In genomic region chr11:61899146-61899841, GRCh38 we compare ENCODE assay signal across 8 cellular contexts. TPM values are rescaled to one million over a fixed set of nuclear protein-coding genes. Genes with fewer than 3 reads are reported as not detected.
DNase-seq lines count a peak whose midpoint lies in the region; ATAC-seq and TF ChIP-seq lines count a peak whose summit lies in the region.

No MANE protein-coding gene starts in this region.

- no peak overlapping the region for H3K4me2 ChIP-seq in DND-41 (ENCODE audit: insufficient read depth, low read length)

- no peak overlapping the region for H3K4me3 ChIP-seq in DND-41 (ENCODE audit: low read depth in 1 of 2, low read length in 2 of 2)
- no peak overlapping the region for H3K4me3 ChIP-seq in H7 (ENCODE audit: insufficient read depth, low read depth, low read length)
- H3K4me3 ChIP-seq in psoas muscle = no peak overlapping the region
- no peak overlapping the region for H3K4me3 ChIP-seq in vagina

- H3K27ac ChIP-seq in DND-41 (ENCODE audit: low read length) (no peak overlapping the region), psoas muscle (no peak overlapping the region), vagina (peak overlapping the region; percentile 56)

- peak overlapping the region; percentile 57; the same call in 1 of the 2 replicates for H2AFZ ChIP-seq in DND-41 (ENCODE audit: low read depth, low read length)

- DNase-seq in DND-41 = peak; percentile 91
- DNase-seq in H7 = peak; percentile 100
- peak; percentile 68 for DNase-seq in NCI-H1105 (lab: John Stamatoyannopoulos, UW)
- DNase-seq in SKM-1 treated with dmso at 0.1 percent for 144 hours (lab: John Stamatoyannopoulos, UW; ENCODE audit: unreplicated experiment) = peak; percentile 75
- DNase-seq in activated naive CD4-positive, alpha-beta T cell treated with anti-CD3 and anti-CD28 coated beads, Interleukin-2, amount 50 U/mL, for 16 hours = peak; percentile 91
- peak; percentile 93 for DNase-seq in Right ventricle myocardium inferior (ENCODE audit: missing footprints)
- peak; percentile 83 to 93 for DNase-seq in psoas muscle
- no peak for DNase-seq in vagina (ENCODE audit: extremely low spot score in 2 of 2)

- H4K20me1 ChIP-seq in DND-41 (ENCODE audit: insufficient read depth, low read length) = no peaks in the 10 kb centered on the region

- 33 to 40% (median 39%) methylated on average over 27 of the region's 27 CpGs for WGBS in psoas muscle, 3 donors

- H3K4me1 ChIP-seq in DND-41 (ENCODE audit: insufficient read depth, low read length) (peaks cover 6% of the 10 kb centered on the region; the same call in 1 of the 2 replicates), psoas muscle (no peaks in the 10 kb centered on the region), vagina (peaks cover 15% of the 10 kb centered on the region)

- no peak overlapping the region for H3K9ac ChIP-seq in DND-41 (ENCODE audit: low read depth, low read length)

- no peak for TF ChIP-seq POLR2A in vagina (IDR thresholded peaks at IDR 0.05)

- peak; percentile 100 for TF ChIP-seq CTCF in DND-41 (IDR thresholded peaks at IDR 0.05; ENCODE audit: borderline replicate concordance, extremely low read depth, low read length, poor library complexity, severe bottlenecking)
- TF ChIP-seq CTCF in psoas muscle (IDR thresholded peaks at IDR 0.05) = peak; percentile 100
- peak; percentile 99 to 100 (median 99) for TF ChIP-seq CTCF in vagina (IDR thresholded peaks at IDR 0.05)

- H3K27me3 ChIP-seq in DND-41 (ENCODE audit: insufficient read depth, low read length, poor library complexity) = no peaks in the 10 kb centered on the region
- H3K27me3 ChIP-seq in H7 (ENCODE audit: control insufficient read depth, insufficient read depth, low read length) = no peaks in the 10 kb centered on the region
- no peaks in the 10 kb centered on the region for H3K27me3 ChIP-seq in psoas muscle (ENCODE audit: insufficient read depth in 3 of 3, low read length in 2 of 3)
- no peaks in the 10 kb centered on the region for H3K27me3 ChIP-seq in vagina

- H3K36me3 ChIP-seq in DND-41 (ENCODE audit: insufficient read depth, low read length) = no peaks in the 10 kb centered on the region
- H3K36me3 ChIP-seq in H7 (replicated peaks; ENCODE audit: control insufficient read depth, insufficient read depth, low read length) = no peaks in the 10 kb centered on the region; the same call in 1 of the 2 replicates
- H3K36me3 ChIP-seq in psoas muscle (ENCODE audit: insufficient read depth in 1 of 2, low read depth in 1 of 2) = peaks cover 0 to 17% of the 10 kb centered on the region in 2 donors
- H3K36me3 ChIP-seq in vagina = peaks cover 0 to 18% of the 10 kb centered on the region in 2 donors

- H3K9me3 ChIP-seq in DND-41 (ENCODE audit: insufficient read depth, low read length, severe bottlenecking) = no peaks in the 10 kb centered on the region
- H3K9me3 ChIP-seq in psoas muscle = no peaks in the 10 kb centered on the region
- H3K9me3 ChIP-seq in vagina = no peaks in the 10 kb centered on the region

- no peaks in the 10 kb centered on the region for H3K79me2 ChIP-seq in DND-41 (ENCODE audit: insufficient read depth, low read length)

- intact Hi-C loops in Right ventricle myocardium inferior (cut with DNase I) (loop anchor here (1.0 to 5.0 kb wide), 4 partner anchors 28 to 208 kb away; no protein-coding TSS in a partner anchor), psoas muscle (cut with DNase I) (loop anchor here (1.0 to 5.0 kb wide), 7 partner anchors 48 to 210 kb away; partner anchors contain the start of genes FEN1 (in 1 of the 2) and TMEM258 (in 1 of the 2)), vagina (cut with DNase I) (loop anchor here (2.0 to 10.0 kb wide), 4 partner anchors 48 to 216 kb away; partner anchors contain the start of genes FEN1 and TMEM258)

- ATAC-seq in DND-41 (ENCODE audit: insufficient read depth, low read depth) (peak; percentile 93), Right ventricle myocardium inferior (peak; percentile 74), psoas muscle (peak; percentile 86 to 93 (median 90))

RNA-seq across cellular contexts. Expression of gene FADS3, which starts 7.9 kb away (rescaled TPM):
- total RNA-seq in H7 (2014; rRNA removed; shearing (Covaris generic)) = 27.1 and 41.3 TPM in 2 replicates
- total RNA-seq in Right ventricle myocardium inferior (113 TPM), psoas muscle (100 to 1,000 TPM in 1 of 4 donors, 10 to 100 TPM in 3; 49.3 to 247 (median 57.9) TPM), vagina (41.5 TPM)
- polyA plus RNA-seq in psoas muscle = 100 to 1,000 TPM in 1 of 3 donors, 10 to 100 TPM in 2; 26.5 to 392 (median 50.9) TPM

RNA-seq across cellular contexts. Expression of gene RAB3IL1, which starts 18.1 kb away (rescaled TPM):
- 5.8 and 7.2 TPM in 2 replicates for total RNA-seq in H7 (2014; rRNA removed; shearing (Covaris generic))
- total RNA-seq in Right ventricle myocardium inferior (14.0 TPM), psoas muscle (1 to 10 TPM; 4.9 to 5.9 (median 4.9) TPM), vagina (32.2 TPM)
- 1 to 10 TPM; 1.7 to 5.1 (median 3.5) TPM for polyA plus RNA-seq in psoas muscle

RNA-seq across cellular contexts. Expression of gene BEST1, which starts 50.9 kb away (rescaled TPM):
- total RNA-seq in H7 (2014; rRNA removed; shearing (Covaris generic)) = 0.30 and 0.45 TPM in 2 replicates
- total RNA-seq in Right ventricle myocardium inferior (1.9 TPM), psoas muscle (1 to 10 TPM in 2 of 4 donors, under 1 TPM in 2; 0.81 to 2.1 (median 1.2) TPM), vagina (4.4 TPM)
- polyA plus RNA-seq in psoas muscle = 1 to 10 TPM; 1.3 to 9.8 (median 1.5) TPM

Comparison
In these comparisons a context has a peak if more than half of its experiments do, and no peak if none do; other contexts are left out.
1. DNase-seq: peak in DND-41 (single experiment), H7 (single experiment), NCI-H1105 (single experiment), SKM-1 treated with dmso at 0.1 percent for 144 hours (single experiment), activated naive CD4-positive, alpha-beta T cell treated with anti-CD3 and anti-CD28 coated beads, Interleukin-2, amount 50 U/mL, for 16 hours (single experiment), Right ventricle myocardium inferior (single experiment) and psoas muscle (2 of 2); none in vagina (0 of 2).
2. Peak in every context shown above with its lines, with median percentiles within 50 percentile points of each other: ATAC-seq and CTCF ChIP-seq.